In genomic region chr22:30413745-30414524, GRCh38 we compare ENCODE assay signal across 14 cellular contexts. TPM values are rescaled to one million over a fixed set of nuclear protein-coding genes. Genes with fewer than 3 reads are reported as not detected.
DNase-seq lines count a peak whose midpoint lies in the region; ATAC-seq and TF ChIP-seq lines count a peak whose summit lies in the region.
"Had no signal": no experiment of that assay in that cellular context is flagged by ENCODE, and none has a peak within 500 bp of the region (broad histone marks: within the 10 kb centered on the region; RNA-seq: fewer than 3 reads in every experiment).

No MANE protein-coding gene starts in this region.

- H3K9me3 Mint-ChIP-seq in CD4-positive, alpha-beta T cell = no peaks in the 10 kb centered on the region
- no peaks in the 10 kb centered on the region for H3K9me3 Mint-ChIP-seq in IgD-negative memory B cell
- no peaks in the 10 kb centered on the region for H3K9me3 Mint-ChIP-seq in MCF 10A (ENCODE audit: unreplicated experiment)
- no peaks in the 10 kb centered on the region for H3K9me3 Mint-ChIP-seq in natural killer cell

- H3K9me3 ChIP-seq in CD4-positive, alpha-beta T cell (ENCODE audit: control insufficient read depth, low read length) = no peaks in the 10 kb centered on the region
- no peaks in the 10 kb centered on the region for H3K9me3 ChIP-seq in osteoblast (ENCODE audit: low read depth, low read length)
- H3K9me3 ChIP-seq: BLaER1 had no signal

- peaks cover 90% of the 10 kb centered on the region for H3K36me3 Mint-ChIP-seq in CD4-positive, alpha-beta T cell (ENCODE audit: low read depth)
- H3K36me3 Mint-ChIP-seq in IgD-negative memory B cell (peaks cover 12% of the 10 kb centered on the region), MCF 10A (ENCODE audit: insufficient read depth, unreplicated experiment) (peaks cover 95% of the 10 kb centered on the region), natural killer cell (no peaks in the 10 kb centered on the region)

- no TSS peak for BruUV-seq in MCF 10A (replicated peaks; lab: Mats Ljungman, UMichigan)

- POLR2A ChIA-PET in CD4-positive, alpha-beta T cell (lab: Charles Lee) = interaction anchor here (1.0 to 5.9 kb wide), 9 partner anchors 10 to 810 kb away, joined by 3 to 104 read pairs (median 3); partner anchors contain the start of genes CCDC157, MTFP1, SEC14L2 and SF3A1
- POLR2A ChIA-PET in MCF 10A (lab: Yijun Ruan, JAX) = interaction anchor here (3.0 to 11.3 kb wide), 3 partner anchors 8 to 22 kb away, joined by 13 to 342 read pairs (median 90); partner anchors contain the start of genes MTFP1 and SEC14L2

- intact Hi-C loops in CD4-positive, alpha-beta T cell (cut with DNase I, micrococcal nuclease) = no loop called here
- intact Hi-C loops in MCF 10A (cut with micrococcal nuclease) = no loop called here
- intact Hi-C loops in natural killer cell (cut with micrococcal nuclease) = no loop called here

- H3K4me3 ChIP-seq in osteoblast (ENCODE audit: insufficient read depth, low read length) = no peak overlapping the region
- H3K4me3 ChIP-seq: BLaER1 had no signal

- H3K36me3 ChIP-seq in osteoblast (ENCODE audit: insufficient read depth, low read length) = peaks cover 94% of the 10 kb centered on the region

- peak in 1 of 10 experiments; percentile 17 for DNase-seq in CD4-positive, alpha-beta T cell
- DNase-seq in MCF 10A (ENCODE audit: unreplicated experiment) (peak; percentile 38), osteoblast (ENCODE audit: insufficient read length, low spot score, missing footprints) (no peak), natural killer cell (no peak), NCI-H748 (lab: John Stamatoyannopoulos, UW; ENCODE audit: unreplicated experiment) (no peak)
- DNase-seq: activated CD8-positive, alpha-beta memory T cell treated with anti-CD3 and anti-CD28 coated beads, Interleukin-2, amount 50 U/mL, for 48 hours; amniotic stem cell; effector memory CD4-positive, alpha-beta T cell; NCI-H146; NCI-H774 had no signal

- no peak overlapping the region for H3K27ac ChIP-seq in CD4-positive, alpha-beta T cell (ENCODE audit: low read depth, low read length)
- H3K27ac ChIP-seq in osteoblast (ENCODE audit: low read depth, low read length) = peak overlapping the region; percentile 61
- H3K27ac ChIP-seq: BLaER1 had no signal

- peaks cover 2% of the 10 kb centered on the region for H3K79me2 ChIP-seq in osteoblast (ENCODE audit: insufficient read depth, low read length)

- H3K27me3 Mint-ChIP-seq in CD4-positive, alpha-beta T cell = no peaks in the 10 kb centered on the region
- H3K27me3 Mint-ChIP-seq in IgD-negative memory B cell = no peaks in the 10 kb centered on the region
- no peaks in the 10 kb centered on the region for H3K27me3 Mint-ChIP-seq in MCF 10A (ENCODE audit: insufficient read depth, unreplicated experiment)
- no peaks in the 10 kb centered on the region for H3K27me3 Mint-ChIP-seq in natural killer cell (ENCODE audit: low read depth in 2 of 2)

- no peaks in the 10 kb centered on the region for H4K20me1 ChIP-seq in osteoblast (ENCODE audit: insufficient read depth, low read length)
- H4K20me1 ChIP-seq: BLaER1 had no signal

- no peak for TF ChIP-seq CTCF in CD4-positive, alpha-beta T cell (IDR thresholded peaks at IDR 0.05)
- TF ChIP-seq CTCF in MCF 10A (IDR thresholded peaks at IDR 0.05; ENCODE audit: unreplicated experiment) (no peak), osteoblast (IDR thresholded peaks at IDR 0.05; ENCODE audit: extremely low read depth, low read depth, low read length) (no peak), natural killer cell (IDR thresholded peaks at IDR 0.05) (no peak)

- H3K4me2 ChIP-seq in osteoblast (ENCODE audit: insufficient read depth, low read length) = no peak overlapping the region
- H3K4me2 ChIP-seq: BLaER1 had no signal

- H3K27ac Mint-ChIP-seq in CD4-positive, alpha-beta T cell = peak overlapping the region; percentile 81
- peak overlapping the region in 2 of 3 donors; percentile 54 to 84 for H3K27ac Mint-ChIP-seq in IgD-negative memory B cell
- peak overlapping the region; percentile 66 for H3K27ac Mint-ChIP-seq in MCF 10A (ENCODE audit: low read depth, unreplicated experiment)
- no peak overlapping the region for H3K27ac Mint-ChIP-seq in natural killer cell

- H3K4me1 Mint-ChIP-seq in CD4-positive, alpha-beta T cell (ENCODE audit: low read depth) = peaks cover 59% of the 10 kb centered on the region
- no peaks in the 10 kb centered on the region for H3K4me1 Mint-ChIP-seq in IgD-negative memory B cell
- H3K4me1 Mint-ChIP-seq in MCF 10A (ENCODE audit: insufficient read depth, unreplicated experiment) = peaks cover 41% of the 10 kb centered on the region
- no peaks in the 10 kb centered on the region for H3K4me1 Mint-ChIP-seq in natural killer cell

- H3K4me1 ChIP-seq in osteoblast (ENCODE audit: insufficient read depth, low read length) = peaks cover 26% of the 10 kb centered on the region
- H3K4me1 ChIP-seq: BLaER1 had no signal

- H3K4me3 Mint-ChIP-seq in CD4-positive, alpha-beta T cell = peak overlapping the region; percentile 13
- H3K4me3 Mint-ChIP-seq in IgD-negative memory B cell = no peak overlapping the region
- H3K4me3 Mint-ChIP-seq in MCF 10A (ENCODE audit: unreplicated experiment) = peak overlapping the region; percentile 12
- H3K4me3 Mint-ChIP-seq in natural killer cell = no peak overlapping the region

- H3K27me3 ChIP-seq in CD4-positive, alpha-beta T cell (ENCODE audit: control insufficient read depth, insufficient read depth, low read length) = no peaks in the 10 kb centered on the region
- no peaks in the 10 kb centered on the region for H3K27me3 ChIP-seq in osteoblast (ENCODE audit: insufficient read depth, low read length)
- H3K27me3 ChIP-seq: BLaER1 had no signal

- H2AFZ ChIP-seq in osteoblast (ENCODE audit: low read length) = no peak overlapping the region

- peak; percentile 76 for ATAC-seq in CD4-positive, alpha-beta T cell (ENCODE audit: poor library complexity)
- ATAC-seq in natural killer cell (no peak), GM18868 (IDR thresholded peaks at IDR 0.05; ENCODE audit: unreplicated experiment) (no peak)
- ATAC-seq: activated CD4-positive, CD25-positive, alpha-beta regulatory T cell treated with anti-CD3 and anti-CD28 coated beads, Interleukin-2, amount 50 U/mL, for 24 hours had no signal

- CTCF ChIA-PET in CD4-positive, alpha-beta T cell (lab: Charles Lee) = interaction anchor here (1.0 to 1.2 kb wide), 3 partner anchors 11 to 23 kb away, joined by 3 to 5 read pairs (median 3); partner anchors contain the start of gene MTFP1
- CTCF ChIA-PET in MCF 10A (lab: Yijun Ruan, JAX) = interaction anchor here (0.6 to 5.4 kb wide), 7 partner anchors 10 to 580 kb away, joined by 3 to 59 read pairs (median 3); partner anchors contain the start of genes MTFP1 and RNF215

RNA-seq across cellular contexts. Expression of gene MTFP1, which starts 11.6 kb away (rescaled TPM):
- 10 to 100 TPM; 37.2 to 38.0 TPM for total RNA-seq in CD4-positive, alpha-beta T cell
- polyA plus RNA-seq in IgD-negative memory B cell = 27.8 TPM
- total RNA-seq in MCF 10A (2022) (23.2 and 31.6 TPM in 2 replicates), osteoblast (5.3 and 6.9 TPM in 2 replicates), natural killer cell (10 to 100 TPM; 15.7 to 17.5 (median 17.2) TPM)

RNA-seq across cellular contexts. Expression of gene SEC14L2, which starts 17.1 kb away (rescaled TPM):
- total RNA-seq in CD4-positive, alpha-beta T cell = 10 to 100 TPM; 74.6 to 79.8 TPM
- 1.1 TPM for polyA plus RNA-seq in IgD-negative memory B cell
- total RNA-seq in MCF 10A (2022) (20.0 and 29.1 TPM in 2 replicates), osteoblast (16.6 and 19.2 TPM in 2 replicates), natural killer cell (1 to 10 TPM in 2 of 3 donors, under 1 TPM in 1; 0.71 to 6.6 (median 2.7) TPM)

RNA-seq across cellular contexts. Expression of gene RNF215, which starts 26.7 kb away (rescaled TPM):
- total RNA-seq in CD4-positive, alpha-beta T cell = 1 to 10 TPM; 4.6 to 4.9 TPM
- 0.20 TPM for polyA plus RNA-seq in IgD-negative memory B cell
- total RNA-seq in MCF 10A (2022) (18.4 and 19.6 TPM in 2 replicates), osteoblast (20.6 and 23.6 TPM in 2 replicates), natural killer cell (1 to 10 TPM; 7.5 to 9.8 (median 9.5) TPM)

RNA-seq across cellular contexts. Expression of gene CCDC157, which starts 57.1 kb away (rescaled TPM):
- 10 to 100 TPM in 1 of 2 experiments, 1 to 10 TPM in 1; 8.3 to 10.1 TPM for total RNA-seq in CD4-positive, alpha-beta T cell
- 1.6 TPM for polyA plus RNA-seq in IgD-negative memory B cell
- total RNA-seq in MCF 10A (2022) = 1.1 and 1.7 TPM in 2 replicates
- 2.9 TPM in 2 replicates for total RNA-seq in osteoblast
- 1 to 10 TPM; 7.7 to 9.7 (median 8.4) TPM for total RNA-seq in natural killer cell

RNA-seq across cellular contexts. Expression of gene SF3A1, which starts 57.2 kb away (rescaled TPM):
- total RNA-seq in CD4-positive, alpha-beta T cell = 100 to 1,000 TPM; 335 to 388 TPM
- 120 TPM for polyA plus RNA-seq in IgD-negative memory B cell
- total RNA-seq in MCF 10A (2022) = 167 and 193 TPM in 2 replicates
- total RNA-seq in osteoblast = 21.7 and 30.6 TPM in 2 replicates
- total RNA-seq in natural killer cell = 100 to 1,000 TPM; 309 to 340 (median 319) TPM

Comparison
In these comparisons a context has a peak if more than half of its experiments do, and no peak if none do; other contexts are left out.
1. H3K27ac Mint-ChIP-seq: peak in CD4-positive, alpha-beta T cell (single experiment), IgD-negative memory B cell (2 of 3) and MCF 10A (single experiment); none in natural killer cell (0 of 2).
2. H3K4me3 Mint-ChIP-seq: peak in CD4-positive, alpha-beta T cell (single experiment) and MCF 10A (single experiment); none in IgD-negative memory B cell (0 of 4) and natural killer cell (single experiment).